In genomic region chr17:41522301-41523224, GRCh38 we compare ENCODE assay signal across 16 cellular contexts. TPM values are rescaled to one million over a fixed set of nuclear protein-coding genes. Genes with fewer than 3 reads are reported as not detected.
A peak's percentile ranks its signal among the peaks of the same experiment; 100 is the strongest.
DNase-seq lines count a peak whose midpoint lies in the region; ATAC-seq and TF ChIP-seq lines count a peak whose summit lies in the region.
"Had no signal": no experiment of that assay in that cellular context is flagged by ENCODE, and none has a peak within 500 bp of the region (broad histone marks: within the 10 kb centered on the region; RNA-seq: fewer than 3 reads in every experiment).

No MANE protein-coding gene starts in this region.

- H3K9ac ChIP-seq in smooth muscle cell (ENCODE audit: low read depth): no peak overlapping the region

- H3K4me2 ChIP-seq in hepatocyte: peak overlapping the region; percentile 78
- H3K4me2 ChIP-seq in smooth muscle cell: no peak overlapping the region

- 73% methylated on average over 12 of the region's 12 CpGs for WGBS in hepatocyte (ENCODE audit: low lambda C conversion rate, missing lambda C conversion rate)
- WGBS in smooth muscle cell (ENCODE audit: low lambda C conversion rate): 79% methylated on average over 12 of the region's 12 CpGs

- TF ChIP-seq CTCF in hepatocyte (IDR thresholded peaks at IDR 0.05; ENCODE audit: poor library complexity) (no peak), smooth muscle cell (IDR thresholded peaks at IDR 0.05; ENCODE audit: borderline replicate concordance, insufficient read depth, poor library complexity, severe bottlenecking) (no peak)

- H3K27me3 ChIP-seq in hepatocyte (no peaks in the 10 kb centered on the region), smooth muscle cell (ENCODE audit: low read depth) (no peaks in the 10 kb centered on the region)

- H3K36me3 ChIP-seq in hepatocyte (replicated peaks; ENCODE audit: insufficient read depth, low read depth) (no peaks in the 10 kb centered on the region), smooth muscle cell (ENCODE audit: low read depth) (no peaks in the 10 kb centered on the region)

- H3K27ac ChIP-seq in hepatocyte: peak overlapping the region; percentile 98
- H3K27ac ChIP-seq in smooth muscle cell (ENCODE audit: low read depth): peak overlapping the region; percentile 60

- H3K4me1 ChIP-seq in hepatocyte (ENCODE audit: insufficient read depth): peaks cover 47% of the 10 kb centered on the region
- H3K4me1 ChIP-seq in smooth muscle cell (ENCODE audit: low read depth): peaks cover 10% of the 10 kb centered on the region

- no peak overlapping the region for H2AFZ ChIP-seq in hepatocyte
- H2AFZ ChIP-seq in smooth muscle cell (ENCODE audit: low read depth): no peak overlapping the region

- no peaks in the 10 kb centered on the region for H3K9me2 ChIP-seq in hepatocyte (replicated peaks; ENCODE audit: insufficient read depth)

- H3K79me2 ChIP-seq in hepatocyte: peaks cover 16% of the 10 kb centered on the region
- H3K79me2 ChIP-seq in smooth muscle cell (ENCODE audit: low read depth): peaks cover 9% of the 10 kb centered on the region

- peaks cover 24% of the 10 kb centered on the region for H4K20me1 ChIP-seq in hepatocyte (ENCODE audit: insufficient read depth, poor library complexity, severe bottlenecking)
- peaks cover 42% of the 10 kb centered on the region for H4K20me1 ChIP-seq in smooth muscle cell (ENCODE audit: low read depth)

- H3K4me3 ChIP-seq in hepatocyte: no peak overlapping the region
- H3K4me3 ChIP-seq in smooth muscle cell: no peak overlapping the region

- no peak for ATAC-seq in GM18870 (IDR thresholded peaks at IDR 0.05; ENCODE audit: unreplicated experiment)

- peaks cover 20% of the 10 kb centered on the region for H3F3A ChIP-seq in smooth muscle cell (ENCODE audit: low read depth)

- H3K9me3 ChIP-seq in hepatocyte (ENCODE audit: low read depth) (no peaks in the 10 kb centered on the region), smooth muscle cell (replicated peaks; ENCODE audit: low read depth) (no peaks in the 10 kb centered on the region)

- DNase-seq in HK-2 (ENCODE audit: unreplicated experiment) (peak; percentile 62), SW480 (ENCODE audit: low spot score) (peak; percentile 82), hepatocyte (ENCODE audit: low spot score) (peak; percentile 69), smooth muscle cell (lab: John Stamatoyannopoulos, UW; ENCODE audit: unreplicated experiment) (no peak), COR-L47 (lab: John Stamatoyannopoulos, UW) (no peak), KBM-7 (no peak), A172 (ENCODE audit: low spot score) (no peak)
- DNase-seq: activated CD8-positive, alpha-beta memory T cell treated with anti-CD3 and anti-CD28 coated beads, Interleukin-2, amount 50 U/mL, for 4 hours; CD4-positive, CD25-positive, alpha-beta regulatory T cell; GDM1; immature natural killer cell; NCI-H1417; NCI-H526 treated with DMSO at 0.1 percent for 48 hours had no signal

- in situ Hi-C loops in KBM-7 (cut with MboI; ENCODE audit: low pct_unique_long_range_greater_than_20kb, low sequenced_read_pairs): loop anchor here (25.0 kb wide), 1 partner anchor 610 kb away; no protein-coding TSS in a partner anchor

RNA-seq across cellular contexts. Expression of gene KRT15, which starts 3.9 kb away (rescaled TPM):
- total RNA-seq in hepatocyte: 6.2 and 6.8 TPM in 2 replicates
- 8.2 and 10.6 TPM in 2 replicates for polyA plus RNA-seq in hepatocyte
- total RNA-seq in smooth muscle cell: 0.49 and 1.7 TPM in 2 replicates
- polyA plus RNA-seq in smooth muscle cell: 0.93 and 1.3 TPM in 2 replicates
- total RNA-seq in A172 (2014; rRNA removed; shearing (Covaris generic)): 29.8 and 31.9 TPM in 2 replicates
- total RNA-seq: CD4-positive, CD25-positive, alpha-beta regulatory T cell had no signal
- polyA plus RNA-seq: CD4-positive, CD25-positive, alpha-beta regulatory T cell; immature natural killer cell had no signal

RNA-seq across cellular contexts. Expression of gene KRT19, which starts 5.5 kb away (rescaled TPM):
- total RNA-seq in hepatocyte (623 and 817 TPM in 2 replicates), smooth muscle cell (539 and 722 TPM in 2 replicates)
- polyA plus RNA-seq in hepatocyte (1,343 and 1,722 TPM in 2 replicates), smooth muscle cell (454 and 1,762 TPM in 2 replicates)
- total RNA-seq in A172 (2014; rRNA removed; shearing (Covaris generic)): 8.5 and 11.5 TPM in 2 replicates
- total RNA-seq: CD4-positive, CD25-positive, alpha-beta regulatory T cell; SK-MEL-5 had no signal
- polyA plus RNA-seq: CD4-positive, CD25-positive, alpha-beta regulatory T cell; immature natural killer cell had no signal

RNA-seq across cellular contexts. Expression of gene KRT13, which starts 17.2 kb away (rescaled TPM):
- total RNA-seq in hepatocyte (5.3 and 8.1 TPM in 2 replicates), smooth muscle cell (3.7 and 5.2 TPM in 2 replicates)
- polyA plus RNA-seq in hepatocyte (15.1 and 24.8 TPM in 2 replicates), smooth muscle cell (1.7 and 3.8 TPM in 2 replicates)
- 2.7 and 2.8 TPM in 2 replicates for total RNA-seq in A172 (2014; rRNA removed; shearing (Covaris generic))
- total RNA-seq: CD4-positive, CD25-positive, alpha-beta regulatory T cell; fibroblast of villous mesenchyme; SK-MEL-5 had no signal
- polyA plus RNA-seq: CD4-positive, CD25-positive, alpha-beta regulatory T cell; immature natural killer cell had no signal

RNA-seq across cellular contexts. Expression of gene KRT36, which starts 32.9 kb away (rescaled TPM):
- total RNA-seq in hepatocyte: not detected in 2 replicates
- polyA plus RNA-seq in hepatocyte: not detected in 2 replicates
- total RNA-seq in smooth muscle cell: 0.09 and 1.1 TPM in 2 replicates
- not detected in 2 replicates for polyA plus RNA-seq in smooth muscle cell
- 0.05 TPM in 1 of 2 replicates, not detected in the other for total RNA-seq in A172 (2014; rRNA removed; shearing (Covaris generic))
- total RNA-seq: CD4-positive, CD25-positive, alpha-beta regulatory T cell; SK-MEL-5 had no signal
- polyA plus RNA-seq: CD4-positive, CD25-positive, alpha-beta regulatory T cell; immature natural killer cell had no signal

RNA-seq across cellular contexts. Expression of gene KRT35, which starts 41.6 kb away (rescaled TPM):
- total RNA-seq in hepatocyte (not detected in 2 replicates), smooth muscle cell (not detected in 2 replicates)
- polyA plus RNA-seq in hepatocyte (not detected in 2 replicates), smooth muscle cell (not detected in 2 replicates)
- total RNA-seq in A172 (2014; rRNA removed; shearing (Covaris generic)): not detected in 2 replicates
- total RNA-seq: CD4-positive, CD25-positive, alpha-beta regulatory T cell; fibroblast of villous mesenchyme; SK-MEL-5 had no signal
- polyA plus RNA-seq: CD4-positive, CD25-positive, alpha-beta regulatory T cell; immature natural killer cell had no signal

Comparison
In these comparisons a context has a peak if more than half of its experiments do, and no peak if none do; other contexts are left out.
1. DNase-seq: peak in HK-2 (single experiment), SW480 (single experiment) and hepatocyte (single experiment); none in smooth muscle cell (single experiment), COR-L47 (single experiment), KBM-7 (single experiment) and A172 (single experiment).
2. RNA of gene KRT19, which starts 5.5 kb away (total RNA-seq): 623 to 817 TPM in hepatocyte and 539 to 722 TPM in smooth muscle cell; 8.5 to 11.5 TPM in A172; every median in the first group is over 10 times any median in the second.